Comparison of ENCODE assay signal across 10 cellular contexts in the genomic region with DNA sequence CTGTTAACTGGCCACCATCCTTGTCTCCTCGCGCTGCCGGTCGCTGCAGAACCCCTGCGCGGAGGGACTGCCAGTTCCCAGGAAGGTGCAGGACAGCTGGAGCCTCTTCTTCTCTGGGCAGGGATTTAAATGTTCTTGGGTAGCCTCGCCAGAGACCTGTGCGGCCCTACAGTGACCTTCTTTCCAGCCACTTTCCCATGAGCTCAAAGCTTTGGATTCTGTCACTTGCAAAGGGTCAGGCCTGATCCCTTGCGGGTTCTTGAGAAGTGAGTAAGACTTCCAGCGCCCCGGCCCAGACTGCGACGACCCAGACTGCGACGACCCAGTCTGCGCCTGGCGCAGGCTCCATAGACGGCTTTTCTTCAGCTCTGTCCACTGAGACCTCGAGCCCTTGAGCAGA. TPM values are rescaled to one million over a fixed set of nuclear protein-coding genes. Genes with fewer than 3 reads are reported as not detected.
DNase-seq lines count a peak whose midpoint lies in the region; ATAC-seq and TF ChIP-seq lines count a peak whose summit lies in the region.
"Had no signal": no experiment of that assay in that cellular context is flagged by ENCODE, and none has a peak within 500 bp of the region (broad histone marks: within the 10 kb centered on the region; RNA-seq: fewer than 3 reads in every experiment).

No MANE protein-coding gene starts in this region.

- H3K36me3 ChIP-seq in heart left ventricle, result peaks cover 0 to 4% (median 0%) of the 10 kb centered on the region in 9 donors
- H3K36me3 ChIP-seq in body of pancreas (replicated peaks in 1 of 2; ENCODE audit: insufficient read depth in 1 of 2, low read depth in 2 of 2), result no peaks in the 10 kb centered on the region
- H3K36me3 ChIP-seq in urinary bladder (ENCODE audit: insufficient read depth), result no peaks in the 10 kb centered on the region
- H3K36me3 ChIP-seq: BE2C had no signal

- H3K9me3 Mint-ChIP-seq in naive thymus-derived CD8-positive, alpha-beta T cell, result peaks cover 0 to 2% (median 0%) of the 10 kb centered on the region in 9 donors

- POLR2A ChIA-PET in naive thymus-derived CD8-positive, alpha-beta T cell (lab: Charles Lee), result interaction anchor here (0.6 to 13.7 kb wide), 26 partner anchors 9 to 567 kb away, joined by 3 to 371 read pairs (median 8); a partner anchor contains a TSS

- intact Hi-C loops in heart left ventricle (cut with DNase I), result loop anchor here in 7 of 10 donors (5.0 to 10.0 kb wide), 9 partner anchors 67 to 296 kb away; a partner anchor contains a TSS
- intact Hi-C loops in cardiac septum (cut with DNase I), result loop anchor here (5.0 kb wide), 3 partner anchors 71 to 296 kb away; a partner anchor contains a TSS
- intact Hi-C loops in body of pancreas (cut with DNase I), result no loop called here

- TF ChIP-seq CTCF in heart left ventricle (IDR thresholded peaks at IDR 0.05) (no peak), body of pancreas (IDR thresholded peaks at IDR 0.05) (no peak)

- H3K4me3 ChIP-seq in heart left ventricle (peak overlapping the region in 10 of 12 donors; percentile 57 to 95 (median 74)), body of pancreas (no peak overlapping the region), urinary bladder (ENCODE audit: low read depth, low read length) (peak overlapping the region; percentile 70)

- WGBS in heart left ventricle, 4 donors, result 87 to 92% (median 90%) methylated on average over 19 of the region's 19 CpGs
- 87 to 88% methylated on average over 19 of the region's 19 CpGs for WGBS in body of pancreas, 2 donors
- WGBS in urinary bladder, result 82% methylated on average over 19 of the region's 19 CpGs

- peak overlapping the region; percentile 93 to 100 (median 99) for H3K4me3 Mint-ChIP-seq in naive thymus-derived CD8-positive, alpha-beta T cell

- peak overlapping the region in 7 of 12 donors; percentile 84 to 97 (median 96) for H3K27ac ChIP-seq in heart left ventricle
- peak overlapping the region in 3 of 4 donors; percentile 89 to 97 (median 91) for H3K27ac ChIP-seq in body of pancreas
- peak overlapping the region; percentile 82 for H3K27ac ChIP-seq in urinary bladder (ENCODE audit: low read depth)

- H3K36me3 Mint-ChIP-seq in naive thymus-derived CD8-positive, alpha-beta T cell, result peaks cover 23 to 32% (median 25%) of the 10 kb centered on the region in 3 donors

- TF ChIP-seq POLR2A in heart left ventricle (IDR thresholded peaks at IDR 0.05) (no peak), body of pancreas (IDR thresholded peaks at IDR 0.05) (no peak)

- no peak for DNase-seq in heart left ventricle
- DNase-seq in cardiac septum (ENCODE audit: low spot score), result no peak
- peak in 1 of 4 donors; percentile 9 for DNase-seq in body of pancreas
- DNase-seq in naive thymus-derived CD8-positive, alpha-beta T cell, result peak in 7 of 10 donors; percentile 9 to 65 (median 28)
- no peak for DNase-seq in NCI-H1930 (lab: John Stamatoyannopoulos, UW)
- DNase-seq in medulla oblongata (ENCODE audit: extremely low spot score), result no peak
- no peak for DNase-seq in NOMO-1 treated with DMSO at 0.1 percent for 48 hours (lab: John Stamatoyannopoulos, UW; ENCODE audit: unreplicated experiment)
- DNase-seq: BE2C had no signal

- H3K27me3 ChIP-seq in heart left ventricle, result no peaks in the 10 kb centered on the region
- H3K27me3 ChIP-seq in body of pancreas, result no peaks in the 10 kb centered on the region

- H3K27me3 Mint-ChIP-seq in naive thymus-derived CD8-positive, alpha-beta T cell, result no peaks in the 10 kb centered on the region

- H3K4me1 Mint-ChIP-seq in naive thymus-derived CD8-positive, alpha-beta T cell, result peaks cover 39 to 76% (median 60%) of the 10 kb centered on the region in 4 donors

- H3K27ac Mint-ChIP-seq in naive thymus-derived CD8-positive, alpha-beta T cell, result peak overlapping the region; percentile 97 to 100 (median 99)

- H3K9me3 ChIP-seq in heart left ventricle (no peaks in the 10 kb centered on the region), body of pancreas (no peaks in the 10 kb centered on the region)
- H3K9me3 ChIP-seq: BE2C had no signal

- H3K4me1 ChIP-seq in heart left ventricle (peaks cover 0 to 39% (median 17%) of the 10 kb centered on the region in 12 donors), body of pancreas (peaks cover 23% of the 10 kb centered on the region), urinary bladder (ENCODE audit: insufficient read depth) (no peaks in the 10 kb centered on the region)
- H3K4me1 ChIP-seq: BE2C had no signal

- ATAC-seq in heart left ventricle, result no peak
- no peak for ATAC-seq in body of pancreas
- no peak for ATAC-seq in naive thymus-derived CD8-positive, alpha-beta T cell

RNA-seq across cellular contexts. Expression of a gene that starts 1.4 kb away (rescaled TPM):
- total RNA-seq in heart left ventricle, result 10 to 100 TPM; 12.4 to 41.4 (median 15.0) TPM
- polyA plus RNA-seq in heart left ventricle, result 1 to 10 TPM; 3.0 to 3.8 TPM
- 13.8 TPM for total RNA-seq in cardiac septum
- total RNA-seq in body of pancreas, result 1 to 10 TPM; 7.8 to 8.9 TPM
- 100 to 1,000 TPM; 224 to 227 TPM for total RNA-seq in naive thymus-derived CD8-positive, alpha-beta T cell
- 100 to 1,000 TPM in 1 of 3 donors, 10 to 100 TPM in 2; 73.8 to 161 (median 87.4) TPM for polyA plus RNA-seq in naive thymus-derived CD8-positive, alpha-beta T cell
- total RNA-seq in urinary bladder, result 30.3 TPM
- polyA plus RNA-seq in urinary bladder, result 12.6 TPM

RNA-seq across cellular contexts. Expression of a gene that starts 47.3 kb away (rescaled TPM):
- total RNA-seq in heart left ventricle (not detected), cardiac septum (not detected), body of pancreas (not detected), urinary bladder (not detected)
- polyA plus RNA-seq in heart left ventricle (not detected), urinary bladder (not detected)
- total RNA-seq in naive thymus-derived CD8-positive, alpha-beta T cell, result under 1 TPM in 1 of 2 experiments, not detected in 1; 0.33 TPM
- polyA plus RNA-seq in naive thymus-derived CD8-positive, alpha-beta T cell, result under 1 TPM; 0.15 to 0.47 (median 0.18) TPM
- total RNA-seq: HT1080 had no signal

Comparison
In these comparisons a context has a peak if more than half of its experiments do, and no peak if none do; other contexts are left out.
1. DNase-seq: peak in naive thymus-derived CD8-positive, alpha-beta T cell (7 of 10); none in heart left ventricle (0 of 5), cardiac septum (single experiment), NCI-H1930 (0 of 2), medulla oblongata (single experiment) and NOMO-1 treated with DMSO at 0.1 percent for 48 hours (single experiment).
2. H3K4me3 ChIP-seq: peak in heart left ventricle (10 of 12) and urinary bladder (single experiment); none in body of pancreas (0 of 2).
3. Peak in every context shown above with its lines, with median percentiles within 50 percentile points of each other: H3K27ac ChIP-seq.